Comparison of ENCODE assay signal across 1 cellular context in the genomic region with DNA sequence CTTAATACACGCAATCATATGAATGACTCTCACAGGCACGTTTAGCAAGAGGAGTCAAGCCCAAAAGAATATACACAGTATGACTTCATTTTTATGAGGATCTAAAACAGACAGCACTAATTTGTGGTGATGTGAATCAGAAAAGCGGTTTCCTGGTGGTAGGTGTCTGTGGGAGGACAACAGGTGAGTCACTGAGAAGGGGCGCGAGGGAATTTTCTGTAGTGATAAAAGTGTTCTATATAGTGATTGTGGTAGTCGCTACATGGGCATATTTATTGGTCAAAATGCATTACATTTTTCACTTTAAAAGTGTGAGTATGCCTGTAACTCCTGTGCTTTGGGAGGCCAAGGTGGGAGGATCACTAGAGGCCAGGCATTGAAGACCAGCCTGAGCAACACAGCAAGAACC.
TF ChIP-seq lines count a peak whose summit lies in the region.

No MANE protein-coding gene starts in this region.

TF ChIP-seq in HepG2, 621 proteins besides CTCF, POLR2A, EP300 and RAD21:
- TF ChIP-seq U2AF1 (optimal IDR thresholded peaks at IDR 0.05; ENCODE audit: low read depth, low read length), result no peak
- no peak for TF ChIP-seq ZNF556 (CRISPR knock-in tag; IDR thresholded peaks at IDR 0.05; ENCODE audit: borderline replicate concordance)
- TF ChIP-seq STAG1 (CRISPR knock-in tag; IDR thresholded peaks at IDR 0.05), result no peak
- TF ChIP-seq HOXA5 (CRISPR knock-in tag; IDR thresholded peaks at IDR 0.05), result no peak
- TF ChIP-seq, protein P1, sequence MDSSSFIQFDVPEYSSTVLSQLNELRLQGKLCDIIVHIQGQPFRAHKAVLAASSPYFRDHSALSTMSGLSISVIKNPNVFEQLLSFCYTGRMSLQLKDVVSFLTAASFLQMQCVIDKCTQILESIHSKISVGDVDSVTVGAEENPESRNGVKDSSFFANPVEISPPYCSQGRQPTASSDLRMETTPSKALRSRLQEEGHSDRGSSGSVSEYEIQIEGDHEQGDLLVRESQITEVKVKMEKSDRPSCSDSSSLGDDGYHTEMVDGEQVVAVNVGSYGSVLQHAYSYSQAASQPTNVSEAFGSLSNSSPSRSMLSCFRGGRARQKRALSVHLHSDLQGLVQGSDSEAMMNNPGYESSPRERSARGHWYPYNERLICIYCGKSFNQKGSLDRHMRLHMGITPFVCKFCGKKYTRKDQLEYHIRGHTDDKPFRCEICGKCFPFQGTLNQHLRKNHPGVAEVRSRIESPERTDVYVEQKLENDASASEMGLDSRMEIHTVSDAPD (CRISPR knock-in tag; IDR thresholded peaks at IDR 0.05), result no peak
- no peak for TF ChIP-seq ZNF44 (CRISPR knock-in tag; IDR thresholded peaks at IDR 0.05)
- no peak for TF ChIP-seq ZNF205 (CRISPR knock-in tag; IDR thresholded peaks at IDR 0.05)
- no peak for TF ChIP-seq PRPF4 (IDR thresholded peaks at IDR 0.05; ENCODE audit: low read depth, low read length, poor library complexity, severe bottlenecking)
- no peak for TF ChIP-seq ZBTB1 (CRISPR knock-in tag; IDR thresholded peaks at IDR 0.05; ENCODE audit: borderline replicate concordance)
- TF ChIP-seq PHF21A (CRISPR knock-in tag; IDR thresholded peaks at IDR 0.05), result no peak
- TF ChIP-seq ZNF225 (CRISPR knock-in tag; IDR thresholded peaks at IDR 0.05), result no peak
